In genomic region chr13:53694814-53695533, GRCh38 we compare ENCODE assay signal across 17 cellular contexts.
DNase-seq lines count a peak whose midpoint lies in the region; ATAC-seq, FAIRE-seq and TF ChIP-seq lines count a peak whose summit lies in the region.
"Had no signal": no experiment of that assay in that cellular context is flagged by ENCODE, and none has a peak within 500 bp of the region (broad histone marks: within the 10 kb centered on the region; RNA-seq: fewer than 3 reads in every experiment).

No MANE protein-coding gene starts in this region.

- H3K23me2 ChIP-seq in H9 (ENCODE audit: insufficient read length, low read depth, low read length, poor library complexity, severe bottlenecking): no peaks in the 10 kb centered on the region

- no peak for ATAC-seq in body of pancreas
- ATAC-seq in stimulated activated naive CD8-positive, alpha-beta T cell treated with anti-CD3 and anti-CD28 coated beads, Interleukin-15, amount 100 ng/mL, for 72 hours: no peak

- peak overlapping the region; percentile 26 for H3T11ph ChIP-seq in H9 (ENCODE audit: low read length)

- H3K23ac ChIP-seq in H9 (ENCODE audit: insufficient read length, low read depth, low read length): no peak overlapping the region
- no peak overlapping the region for H3K23ac ChIP-seq in mesendoderm (ENCODE audit: low read length)

- H2BK12ac ChIP-seq in H9 (ENCODE audit: insufficient read length, low read depth, low read length): no peak overlapping the region

- H2BK15ac ChIP-seq in H9 (ENCODE audit: low read depth, low read length) (no peak overlapping the region), mesendoderm (replicated peaks; ENCODE audit: low read depth) (no peak overlapping the region)

- no peak overlapping the region for H3K14ac ChIP-seq in H9 (ENCODE audit: insufficient read depth, low read length)

- no peaks in the 10 kb centered on the region for H3K79me1 ChIP-seq in H9 (ENCODE audit: insufficient read depth, low read depth, low read length, poor library complexity, severe bottlenecking)
- H3K79me1 ChIP-seq in mesendoderm (ENCODE audit: low read length): no peaks in the 10 kb centered on the region

- H3K18ac ChIP-seq in H9 (ENCODE audit: insufficient read length, low read depth, low read length): no peak overlapping the region
- no peak overlapping the region for H3K18ac ChIP-seq in mesendoderm (ENCODE audit: low read length)

- H3K27ac Mint-ChIP-seq in H9: peak overlapping the region in 2 of 3 experiments; percentile 1 to 22; a peak in 2 of 7 replicates
- H3K27ac Mint-ChIP-seq in stimulated activated naive CD8-positive, alpha-beta T cell treated with anti-CD3 and anti-CD28 coated beads, Interleukin-15, amount 100 ng/mL, for 72 hours: no peak overlapping the region
- H3K27ac Mint-ChIP-seq: CD14-positive monocyte had no signal

- H3K36me3 ChIP-seq in mesendoderm (ENCODE audit: control insufficient read depth, insufficient read depth, low read length): no peaks in the 10 kb centered on the region
- no peaks in the 10 kb centered on the region for H3K36me3 ChIP-seq in body of pancreas (replicated peaks in 1 of 2; ENCODE audit: insufficient read depth in 1 of 2, low read depth in 2 of 2)

- H3K36me3 Mint-ChIP-seq in H9 (ENCODE audit: insufficient read depth in 1 of 3, low read depth in 3 of 3): peaks cover 3 to 11% (median 4%) of the 10 kb centered on the region in 3 experiments; a peak in 4 of 7 replicates
- H3K36me3 Mint-ChIP-seq: CD14-positive monocyte had no signal

- intact Hi-C loops in body of pancreas (cut with DNase I): no loop called here

- peak overlapping the region; percentile 94 for H2AFZ ChIP-seq in H9 (ENCODE audit: low read length)
- H2AFZ ChIP-seq: GM23248 had no signal

- no CpG with 5 or more reads among the region's 2 CpGs for WGBS in H9 (ENCODE audit: extremely low coverage, insufficient read length, low lambda C conversion rate)
- no CpG with 5 or more reads among the region's 2 CpGs for WGBS in mesendoderm (ENCODE audit: extremely low coverage, insufficient coverage, low lambda C conversion rate)
- 40 to 51% methylated on average over 2 of the region's 2 CpGs for WGBS in body of pancreas, 2 donors

- H3K9me3 ChIP-seq in H9 (ENCODE audit: control insufficient read depth, low read depth, low read length): no peaks in the 10 kb centered on the region
- peaks cover 0 to 2% (median 0%) of the 10 kb centered on the region in 3 donors for H3K9me3 ChIP-seq in body of pancreas
- H3K9me3 ChIP-seq: Caco-2 had no signal

- H3K9ac ChIP-seq in H9 (ENCODE audit: extremely low read depth, insufficient read length, low read length) (no peak overlapping the region), mesendoderm (ENCODE audit: low read length) (no peak overlapping the region)
- H3K9ac ChIP-seq: GM23248 had no signal

- H3K56ac ChIP-seq in H9 (ENCODE audit: insufficient read length, low read depth, low read length) (no peak overlapping the region), mesendoderm (ENCODE audit: low read length) (no peak overlapping the region)

- no peaks in the 10 kb centered on the region for H3K27me3 Mint-ChIP-seq in H9 (ENCODE audit: low read depth)
- no peaks in the 10 kb centered on the region for H3K27me3 Mint-ChIP-seq in stimulated activated naive CD8-positive, alpha-beta T cell treated with anti-CD3 and anti-CD28 coated beads, Interleukin-15, amount 100 ng/mL, for 72 hours

- H4K20me1 ChIP-seq in H9 (ENCODE audit: control insufficient read depth, insufficient read depth, insufficient read length): no peaks in the 10 kb centered on the region

- H4K5ac ChIP-seq in H9 (ENCODE audit: insufficient read length, low read depth, low read length) (no peak overlapping the region), mesendoderm (ENCODE audit: low read length) (no peak overlapping the region)

- H2BK120ac ChIP-seq in H9 (ENCODE audit: low read depth, low read length, poor library complexity, severe bottlenecking): no peak overlapping the region
- no peak overlapping the region for H2BK120ac ChIP-seq in mesendoderm (ENCODE audit: low read depth, low read length)

- H3K27me3 ChIP-seq in H9 (ENCODE audit: insufficient read depth, low read length): no peaks in the 10 kb centered on the region
- H3K27me3 ChIP-seq in mesendoderm (ENCODE audit: insufficient read depth, low read length, poor library complexity): no peaks in the 10 kb centered on the region
- no peaks in the 10 kb centered on the region for H3K27me3 ChIP-seq in body of pancreas

- H3K4me1 ChIP-seq in H9 (ENCODE audit: insufficient read depth, low read length): peaks cover 6% of the 10 kb centered on the region; the same call in 1 of the 2 replicates
- H3K4me1 ChIP-seq in mesendoderm (ENCODE audit: control insufficient read depth, low read depth, low read length): no peaks in the 10 kb centered on the region
- H3K4me1 ChIP-seq in body of pancreas: no peaks in the 10 kb centered on the region
- H3K4me1 ChIP-seq: Caco-2 had no signal

- H2AK5ac ChIP-seq in H9 (ENCODE audit: insufficient read length, low read length) (no peak overlapping the region), mesendoderm (ENCODE audit: low read length) (no peak overlapping the region)

- H4K91ac ChIP-seq in H9 (ENCODE audit: insufficient read length, low read depth, low read length): no peak overlapping the region

- H3K79me2 ChIP-seq in H9 (ENCODE audit: insufficient read depth, low read length) (no peaks in the 10 kb centered on the region), mesendoderm (ENCODE audit: control insufficient read depth, insufficient read depth, low read length) (no peaks in the 10 kb centered on the region)

- no peak overlapping the region for H3K4ac ChIP-seq in H9 (ENCODE audit: low read depth, low read length)
- H3K4ac ChIP-seq in mesendoderm (ENCODE audit: low read depth, low read length): no peak overlapping the region

- H2BK20ac ChIP-seq in H9 (ENCODE audit: low read depth, low read length, poor library complexity, severe bottlenecking): no peak overlapping the region

- H3K4me3 Mint-ChIP-seq in H9: no peak overlapping the region
- H3K4me3 Mint-ChIP-seq in stimulated activated naive CD8-positive, alpha-beta T cell treated with anti-CD3 and anti-CD28 coated beads, Interleukin-15, amount 100 ng/mL, for 72 hours: no peak overlapping the region
- H3K4me3 Mint-ChIP-seq: CD14-positive monocyte had no signal

- H3K27ac ChIP-seq in H9 (ENCODE audit: insufficient read length, low read depth, low read length): no peak overlapping the region
- no peak overlapping the region for H3K27ac ChIP-seq in VCaP
- H3K27ac ChIP-seq in mesendoderm (ENCODE audit: low read depth, low read length): no peak overlapping the region
- H3K27ac ChIP-seq in body of pancreas: no peak overlapping the region
- H3K27ac ChIP-seq: GM23248 had no signal

- FAIRE-seq in H54 (lab: Jason Lieb, UNC): no peak
- FAIRE-seq: RCC 7860 had no signal

- TF ChIP-seq CTCF in H9 (conservative IDR thresholded peaks at IDR 0.05) (peak; percentile 39; the same call in 1 of the 3 replicates), VCaP (conservative IDR thresholded peaks at IDR 0.05) (0 out of 2 replicates have a peak, but pooled peaks have one; percentile 7), body of pancreas (IDR thresholded peaks at IDR 0.05) (no peak)

- H3K4me3 ChIP-seq in mesendoderm (ENCODE audit: low read length): no peak overlapping the region
- no peak overlapping the region for H3K4me3 ChIP-seq in body of pancreas
- H3K4me3 ChIP-seq: GM23248 had no signal

- H3K4me1 Mint-ChIP-seq in H9: peaks cover 18 to 21% of the 10 kb centered on the region in 2 experiments
- H3K4me1 Mint-ChIP-seq in stimulated activated naive CD8-positive, alpha-beta T cell treated with anti-CD3 and anti-CD28 coated beads, Interleukin-15, amount 100 ng/mL, for 72 hours: no peaks in the 10 kb centered on the region
- H3K4me1 Mint-ChIP-seq: CD14-positive monocyte had no signal

- H2BK5ac ChIP-seq in H9 (ENCODE audit: insufficient read length, low read length): no peak overlapping the region
- no peak overlapping the region for H2BK5ac ChIP-seq in mesendoderm (ENCODE audit: low read length)

- no peak overlapping the region for H4K8ac ChIP-seq in H9 (replicated peaks; ENCODE audit: insufficient read length, low read depth, low read length)
- no peak overlapping the region for H4K8ac ChIP-seq in mesendoderm (ENCODE audit: low read depth, low read length)

- peaks cover 9 to 17% of the 10 kb centered on the region in 2 experiments; a peak in 4 of 5 replicates for H3K9me3 Mint-ChIP-seq in H9
- H3K9me3 Mint-ChIP-seq in stimulated activated naive CD8-positive, alpha-beta T cell treated with anti-CD3 and anti-CD28 coated beads, Interleukin-15, amount 100 ng/mL, for 72 hours: peaks cover 9 to 15% of the 10 kb centered on the region in 2 donors

- H3K4me2 ChIP-seq in H9 (ENCODE audit: insufficient read depth, insufficient read length, low read length): no peak overlapping the region
- no peak overlapping the region for H3K4me2 ChIP-seq in mesendoderm (ENCODE audit: low read length)

- DNase-seq in H9 (peak; percentile 28), mesendoderm (peak; percentile 44), retina (peak; percentile 9), body of pancreas (no peak), H54 (ENCODE audit: insufficient read length, low spot score) (no peak)
- DNase-seq in stimulated activated naive CD8-positive, alpha-beta T cell treated with anti-CD3 and anti-CD28 coated beads, Interleukin-15, amount 100 ng/mL, for 72 hours: no peak
- DNase-seq: Caco-2, DMS79 treated with DMSO at 0.1 percent for 48 hours, GDM1, GM23248, KBM-7, NCI-H1092 treated with DMSO at 0.1 percent for 48 hours, NCI-H1694 treated with DMSO at 0.1 percent for 48 hours, SHP77 treated with DMSO at 0.1 percent for 48 hours had no signal

- TF ChIP-seq POLR2A in body of pancreas (IDR thresholded peaks at IDR 0.05): no peak
- TF ChIP-seq POLR2A in H54 (IDR thresholded peaks at IDR 0.05; ENCODE audit: low read depth, low read length): no peak

Comparison
In these comparisons a context has a peak if more than half of its experiments do, and no peak if none do; other contexts are left out.
1. DNase-seq: peak in H9 (single experiment), mesendoderm (single experiment) and retina (single experiment); none in body of pancreas (0 of 4), stimulated activated naive CD8-positive, alpha-beta T cell treated with anti-CD3 and anti-CD28 coated beads, Interleukin-15, amount 100 ng/mL, for 72 hours (0 of 2) and H54 (single experiment).
2. H3K27ac Mint-ChIP-seq: peak in H9 (2 of 3); none in stimulated activated naive CD8-positive, alpha-beta T cell treated with anti-CD3 and anti-CD28 coated beads, Interleukin-15, amount 100 ng/mL, for 72 hours (0 of 2).
3. CTCF ChIP-seq: peak in H9 (single experiment) and VCaP (single experiment); none in body of pancreas (0 of 7).